Comparison of ENCODE assay signal across 27 cellular contexts in the genomic region with DNA sequence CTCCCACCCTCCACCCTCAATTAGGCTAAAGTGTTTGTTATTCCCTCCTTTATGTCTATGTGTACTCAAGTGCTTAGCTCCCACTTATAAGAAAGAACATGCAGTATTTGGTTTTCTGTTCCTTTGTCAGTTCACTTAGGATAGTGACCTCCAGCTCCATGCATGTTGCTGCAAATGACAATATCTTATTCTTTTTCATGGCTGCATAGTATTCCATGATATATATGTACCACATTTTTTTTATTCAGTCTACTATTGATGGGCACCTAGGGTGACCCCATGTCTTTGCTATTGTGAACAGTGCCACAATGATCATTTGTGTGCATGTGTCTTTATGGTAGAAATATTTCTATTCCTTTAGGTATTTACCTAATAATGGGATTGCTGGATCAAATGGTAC.
DNase-seq lines count a peak whose midpoint lies in the region; ATAC-seq, FAIRE-seq and TF ChIP-seq lines count a peak whose summit lies in the region.
"Had no signal": no experiment of that assay in that cellular context is flagged by ENCODE, and none has a peak within 500 bp of the region (broad histone marks: within the 10 kb centered on the region; RNA-seq: fewer than 3 reads in every experiment).

No MANE protein-coding gene starts in this region.

- no peak overlapping the region for H2BK12ac ChIP-seq in H1 (ENCODE audit: low read depth, low read length)

- no peak overlapping the region for H2BK15ac ChIP-seq in H1 (ENCODE audit: low read length)

- peaks cover 35% of the 10 kb centered on the region for H3K9me3 Mint-ChIP-seq in WTC11

- no peak overlapping the region for H3K56ac ChIP-seq in H1 (replicated peaks; ENCODE audit: insufficient read length, low read depth, low read length)

- no peak overlapping the region for H3K4me3 Mint-ChIP-seq in WTC11
- H3K4me3 Mint-ChIP-seq: CD14-positive monocyte; CD4-positive, alpha-beta memory T cell; CD4-positive, CD25-positive, alpha-beta regulatory T cell; CD8-positive, alpha-beta memory T cell had no signal

- no peak for TF ChIP-seq POLR2A in H1 (IDR thresholded peaks at IDR 0.05; ENCODE audit: control extremely low read depth in 1 of 2, low read depth in 2 of 2, low read length in 2 of 2)

- H3K9me2 ChIP-seq in SK-N-SH: no peaks in the 10 kb centered on the region

- no peaks in the 10 kb centered on the region for H3F3A ChIP-seq in SK-N-SH (replicated peaks; ENCODE audit: insufficient read depth)

- H3K9me3 ChIP-seq in SK-N-SH (no peaks in the 10 kb centered on the region), H1 (ENCODE audit: insufficient read depth in 2 of 2, low read depth in 1 of 2, low read length in 1 of 2) (peaks cover 6 to 9% of the 10 kb centered on the region in 2 experiments)
- H3K9me3 ChIP-seq: BE2C had no signal

- no peak overlapping the region for H3K18ac ChIP-seq in H1 (ENCODE audit: extremely low read depth, low read length)

- no peak overlapping the region for H2AK5ac ChIP-seq in H1 (ENCODE audit: low read depth, low read length)

- H3K79me1 ChIP-seq in H1 (ENCODE audit: low read depth, low read length): no peaks in the 10 kb centered on the region

- H2AFZ ChIP-seq in SK-N-SH (ENCODE audit: low read depth) (no peak overlapping the region), H1 (ENCODE audit: low read length) (no peak overlapping the region)

- no peak overlapping the region for H2BK5ac ChIP-seq in H1 (ENCODE audit: low read depth, low read length)

- no peak overlapping the region for H4K5ac ChIP-seq in H1 (ENCODE audit: insufficient read length, low read depth, low read length)

- H4K91ac ChIP-seq in H1 (replicated peaks; ENCODE audit: insufficient read length, low read length): no peak overlapping the region

- H4K20me1 ChIP-seq in SK-N-SH (ENCODE audit: insufficient read depth): no peaks in the 10 kb centered on the region
- no peaks in the 10 kb centered on the region for H4K20me1 ChIP-seq in H1 (replicated peaks in 1 of 2; ENCODE audit: control insufficient read depth in 1 of 2, insufficient read depth in 2 of 2, low read length in 2 of 2)
- H4K20me1 ChIP-seq: BLaER1 had no signal

- H3K4me3 ChIP-seq in SK-N-SH (ENCODE audit: low read depth in 2 of 2, low read length in 1 of 2): no peak overlapping the region
- H3K4me3 ChIP-seq in H1 (ENCODE audit: extremely low read depth in 1 of 4, insufficient read depth in 2 of 4, low read depth in 3 of 4, low read length in 4 of 4): no peak overlapping the region
- H3K4me3 ChIP-seq: BLaER1, GM12878 had no signal

- TF ChIP-seq RAD21 in SK-N-SH (IDR thresholded peaks at IDR 0.05; ENCODE audit: low read length) (no peak), H1 (IDR thresholded peaks at IDR 0.05 in 1 of 2, conservative IDR thresholded peaks at IDR 0.05 in 1 of 2; ENCODE audit: low read depth in 2 of 2, low read length in 2 of 2) (no peak)

- peaks cover 3% of the 10 kb centered on the region; the same call in 1 of the 2 replicates for H3K27me3 Mint-ChIP-seq in WTC11 (ENCODE audit: low read depth)

- FAIRE-seq in H1 (lab: Jason Lieb, UNC): no peak
- FAIRE-seq: A204.1, GM12878, GM12892, GM18507 had no signal

- no peak overlapping the region for H3K27ac Mint-ChIP-seq in WTC11
- H3K27ac Mint-ChIP-seq: CD14-positive monocyte; CD4-positive, alpha-beta memory T cell; CD4-positive, CD25-positive, alpha-beta regulatory T cell; CD8-positive, alpha-beta memory T cell had no signal

- H3K23me2 ChIP-seq in H1 (ENCODE audit: low read depth, low read length): no peaks in the 10 kb centered on the region

- TF ChIP-seq EP300 in SK-N-SH (IDR thresholded peaks at IDR 0.05; ENCODE audit: borderline replicate concordance in 1 of 2, low read depth in 1 of 2, low read length in 1 of 2) (no peak), H1 (IDR thresholded peaks at IDR 0.05; ENCODE audit: borderline replicate concordance in 1 of 2, low read depth in 2 of 2, low read length in 2 of 2) (no peak)

- no peak for ATAC-seq in SK-N-SH treated with all-trans-retinoic acid at 6 μM for 48 hours
- no peak for ATAC-seq in WTC11
- ATAC-seq in left lobe of liver: no peak
- ATAC-seq in activated CD4-positive, CD25-positive, alpha-beta regulatory T cell treated with anti-CD3 and anti-CD28 coated beads, Interleukin-2, amount 50 U/mL, for 24 hours: no peak
- ATAC-seq: GM12878 had no signal

- no peak overlapping the region for H2BK120ac ChIP-seq in H1 (replicated peaks; ENCODE audit: low read depth, low read length)

- H4K8ac ChIP-seq in H1 (ENCODE audit: extremely low read depth, insufficient read depth, low read length): no peak overlapping the region

- H3K9ac ChIP-seq in SK-N-SH (no peak overlapping the region), H1 (replicated peaks in 1 of 4; ENCODE audit: extremely low read depth in 1 of 4, low read depth in 3 of 4, low read length in 3 of 4) (no peak overlapping the region)
- H3K9ac ChIP-seq: BLaER1 had no signal

- TF ChIP-seq CTCF in SK-N-SH (IDR thresholded peaks at IDR 0.05) (no peak), WTC11 (IDR thresholded peaks at IDR 0.05) (no peak), H1 (IDR thresholded peaks at IDR 0.05; ENCODE audit: control extremely low read depth in 1 of 3, insufficient read depth in 1 of 3, low read depth in 1 of 3, low read length in 3 of 3) (no peak)

- H3K4ac ChIP-seq in H1 (replicated peaks; ENCODE audit: insufficient read length, low read depth, low read length): no peak overlapping the region

- no peak overlapping the region for H3K14ac ChIP-seq in H1 (ENCODE audit: insufficient read length)

- peaks cover 4% of the 10 kb centered on the region; the same call in 1 of the 2 replicates for H3K4me1 Mint-ChIP-seq in WTC11

- POLR2A ChIA-PET in SK-N-SH (lab: Yijun Ruan, JAX) (no interaction called here), WTC11 (lab: Charles Lee) (no interaction called here), H1 (lab: Charles Lee; ENCODE audit: partially characterized antibody) (no interaction called here)

- no peak overlapping the region for H2BK20ac ChIP-seq in H1 (ENCODE audit: low read length)

- H3K36me3 Mint-ChIP-seq in WTC11: peaks cover 26% of the 10 kb centered on the region

- H3K23ac ChIP-seq in H1 (ENCODE audit: insufficient read length): no peak overlapping the region

- CTCF ChIA-PET in SK-N-SH (lab: Yijun Ruan, JAX): no interaction called here
- CTCF ChIA-PET in WTC11 (lab: Charles Lee): no interaction called here
- CTCF ChIA-PET in H1 (lab: Charles Lee; ENCODE audit: partially characterized antibody): no interaction called here

- H3K4me1 ChIP-seq in SK-N-SH (ENCODE audit: control insufficient read depth in 1 of 2, insufficient read depth in 2 of 2, low read depth in 1 of 2, low read length in 1 of 2): peaks cover 0 to 2% of the 10 kb centered on the region in 2 experiments; a peak in 1 of 4 replicates
- H3K4me1 ChIP-seq in H1 (replicated peaks in 1 of 4; ENCODE audit: control insufficient read depth in 3 of 4, insufficient read depth in 4 of 4, low read length in 3 of 4): no peaks in the 10 kb centered on the region
- H3K4me1 ChIP-seq: BE2C had no signal

- no peaks in the 10 kb centered on the region for H3K36me3 ChIP-seq in SK-N-SH (replicated peaks in 1 of 2; ENCODE audit: control insufficient read depth in 1 of 2, insufficient read depth in 2 of 2, low read length in 1 of 2)
- H3K36me3 ChIP-seq in H1 (ENCODE audit: control insufficient read depth in 2 of 4, insufficient read depth in 4 of 4, low read length in 3 of 4): peaks cover 0 to 3% (median 0%) of the 10 kb centered on the region in 4 experiments; a peak in 1 of 8 replicates
- H3K36me3 ChIP-seq: BE2C had no signal

- H3K27me3 ChIP-seq in SK-N-SH (ENCODE audit: insufficient read depth) (no peaks in the 10 kb centered on the region), H1 (replicated peaks in 1 of 4; ENCODE audit: control insufficient read depth in 3 of 4, extremely low read depth in 1 of 4, insufficient read depth in 3 of 4, low read length in 3 of 4) (no peaks in the 10 kb centered on the region)
- H3K27me3 ChIP-seq: BE2C, BLaER1 had no signal

- DNase-seq in SK-N-SH (no peak), WTC11 (ENCODE audit: low spot score) (no peak), H1 (ENCODE audit: low read depth in 1 of 2, low spot score in 2 of 2) (no peak), left lobe of liver (ENCODE audit: low spot score) (no peak)
- DNase-seq: 8988T; ACHN; BE2C; C1 segment of cervical spinal cord; CD4-positive, alpha-beta memory T cell; CD4-positive, CD25-positive, alpha-beta regulatory T cell; CD8-positive, alpha-beta memory T cell; COR-L47; DMS 273 treated with DMSO at 0.1 percent for 48 hours; DMS153; DMS53; DMS79; DND-41; EL; GDM1 had no signal

- H3K4me2 ChIP-seq in SK-N-SH (no peak overlapping the region), H1 (ENCODE audit: insufficient read depth in 1 of 2, low read depth in 2 of 2, low read length in 2 of 2) (no peak overlapping the region)
- H3K4me2 ChIP-seq: BLaER1 had no signal

- H3K79me2 ChIP-seq in SK-N-SH (ENCODE audit: insufficient read depth) (no peaks in the 10 kb centered on the region), H1 (ENCODE audit: control insufficient read depth in 1 of 2, insufficient read depth in 2 of 2, low read length in 2 of 2) (no peaks in the 10 kb centered on the region)

- H3K27ac ChIP-seq in SK-N-SH (ENCODE audit: low read depth in 2 of 2, low read length in 1 of 2) (no peak overlapping the region), H1 (ENCODE audit: low read depth, low read length) (no peak overlapping the region)
- H3K27ac ChIP-seq: BLaER1 had no signal

TF ChIP-seq in SK-N-SH treated with all-trans-retinoic acid at 6 μM for 48 hours, 23 proteins besides CTCF, POLR2A, EP300 and RAD21 (continues in another document):
- TF ChIP-seq ZNF8 (CRISPR knock-in tag; IDR thresholded peaks at IDR 0.05): peak; percentile 94

TF ChIP-seq in SK-N-SH, 30 proteins besides CTCF, POLR2A, EP300 and RAD21 (continues in another document):
- TF ChIP-seq FOXM1 (IDR thresholded peaks at IDR 0.05; ENCODE audit: low read depth): no peak

TF ChIP-seq in WTC11, 78 proteins besides CTCF, POLR2A, EP300 and RAD21 (continues in another document):
- TF ChIP-seq MLX (CRISPR knock-in tag; IDR thresholded peaks at IDR 0.05) (no peak), GTF2I (CRISPR knock-in tag; conservative IDR thresholded peaks at IDR 0.05) (peak; percentile 81; the same call in 1 of the 2 replicates)

TF ChIP-seq in H1, 55 proteins besides CTCF, POLR2A, EP300 and RAD21:
- peak in 1 of 2 experiments; percentile 55; a peak in 1 of 4 replicates for TF ChIP-seq HDAC2 (IDR thresholded peaks at IDR 0.05; ENCODE audit: borderline replicate concordance in 1 of 2, low read depth in 2 of 2, low read length in 2 of 2)
- no peak for TF ChIP-seq POLR2AphosphoS5 (IDR thresholded peaks at IDR 0.05; ENCODE audit: low read depth, low read length)
- peak; percentile 73 for TF ChIP-seq KDM1A (IDR thresholded peaks at IDR 0.05; ENCODE audit: borderline replicate concordance, low read length)
